7 cellular contexts compared by ENCODE assay signal in the genomic region with DNA sequence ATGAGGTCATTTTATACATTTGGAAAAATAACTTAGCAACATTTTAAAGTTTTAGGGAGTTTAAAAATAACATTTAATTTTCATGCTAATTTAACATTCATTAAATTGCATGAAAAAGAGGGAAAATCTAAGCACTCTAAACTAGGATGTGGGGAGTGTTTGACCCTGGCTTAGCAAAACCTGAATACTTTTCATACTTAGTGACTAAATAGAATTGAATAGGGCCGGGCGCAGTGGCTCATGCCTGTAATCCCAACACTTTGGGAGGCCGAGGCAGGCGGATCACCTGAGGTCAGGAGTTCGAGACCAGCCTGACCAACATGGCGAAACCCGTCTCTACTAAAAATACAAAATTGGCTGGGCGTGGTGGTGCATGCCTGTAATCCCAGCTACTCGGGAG. TPM values are rescaled to one million over a fixed set of nuclear protein-coding genes. Genes with fewer than 3 reads are reported as not detected.
DNase-seq lines count a peak whose midpoint lies in the region; ATAC-seq, FAIRE-seq and TF ChIP-seq lines count a peak whose summit lies in the region.
"Not testable (repeated sequence)": the region's sequence is repeated elsewhere in the genome, so short reads cannot be mapped to it uniquely, and the experiment has no call there.

No MANE protein-coding gene starts in this region.

- CTCF ChIA-PET in Caco-2 (lab: Charles Lee); PC-3 (lab: Charles Lee): not testable (repeated sequence)
- CTCF ChIA-PET in GM12878 (lab: Yijun Ruan, JAX), result interaction anchor here (2.9 to 4.3 kb wide), 2 partner anchors 23 to 26 kb away, joined by 9 to 79 read pairs; partner anchors contain the start of gene COMMD8

- H3K9me3 ChIP-seq in Caco-2; PC-3 (ENCODE audit: low read length); GM12878 (replicated peaks; ENCODE audit: control insufficient read depth, insufficient read depth, low read length); esophagus muscularis mucosa; keratinocyte (ENCODE audit: control insufficient read depth, low read depth, low read length); neural progenitor cell (ENCODE audit: low read depth): not testable (repeated sequence)

- in situ Hi-C loops in GM12878 (cut with MboI), result not testable (repeated sequence)

- peak overlapping the region; percentile 100 for H3K4me3 Mint-ChIP-seq in Caco-2 (ENCODE audit: unreplicated experiment)
- H3K4me3 Mint-ChIP-seq in neural progenitor cell, result peak overlapping the region; percentile 91
- H3K4me3 Mint-ChIP-seq in stimulated activated memory B cell treated with anti-CD40 and anti-IgM and Interleukin-4, amounts not matched to agents 10 μg/mL and 1 μg/mL and 100 μg/mL, for 72 hours, result peak overlapping the region; percentile 92

- H3K36me3 Mint-ChIP-seq in Caco-2 (ENCODE audit: insufficient read depth, unreplicated experiment); neural progenitor cell; stimulated activated memory B cell treated with anti-CD40 and anti-IgM and Interleukin-4, amounts not matched to agents 10 μg/mL and 1 μg/mL and 100 μg/mL, for 72 hours: not testable (repeated sequence)

- not testable (repeated sequence) for H3K4me1 Mint-ChIP-seq in Caco-2 (ENCODE audit: low read depth, unreplicated experiment); neural progenitor cell
- H3K4me1 Mint-ChIP-seq in stimulated activated memory B cell treated with anti-CD40 and anti-IgM and Interleukin-4, amounts not matched to agents 10 μg/mL and 1 μg/mL and 100 μg/mL, for 72 hours, result peaks cover 58% of the 10 kb centered on the region

- WGBS in GM12878 (ENCODE audit: insufficient coverage, insufficient replicate concordance, low lambda C conversion rate, missing lambda C conversion rate), result 73% methylated on average over 9 of the region's 9 CpGs
- WGBS in esophagus muscularis mucosa, result 93% methylated on average over 9 of the region's 9 CpGs

- not testable (repeated sequence) for H3K27ac Mint-ChIP-seq in Caco-2 (ENCODE audit: unreplicated experiment); neural progenitor cell; stimulated activated memory B cell treated with anti-CD40 and anti-IgM and Interleukin-4, amounts not matched to agents 10 μg/mL and 1 μg/mL and 100 μg/mL, for 72 hours

- not testable (repeated sequence) for TF ChIP-seq EP300 in GM12878 (IDR thresholded peaks at IDR 0.05; ENCODE audit: borderline replicate concordance in 1 of 2, control insufficient read depth in 1 of 2, low read depth in 2 of 2, low read length in 2 of 2); esophagus muscularis mucosa (IDR thresholded peaks at IDR 0.05)

- H3K36me3 ChIP-seq in Caco-2 (ENCODE audit: control insufficient read depth, insufficient read depth, low read length); PC-3 (ENCODE audit: low read depth, low read length); GM12878 (ENCODE audit: control insufficient read depth in 2 of 2, insufficient read depth in 2 of 2, low read length in 1 of 2); esophagus muscularis mucosa; keratinocyte (ENCODE audit: control insufficient read depth in 2 of 2, extremely low read depth in 1 of 2, insufficient read depth in 2 of 2, low read length in 2 of 2); neural progenitor cell: not testable (repeated sequence)

- peaks cover 18% of the 10 kb centered on the region for H3K4me1 ChIP-seq in Caco-2
- H3K4me1 ChIP-seq in PC-3 (ENCODE audit: insufficient read depth, low read length), result peaks cover 11% of the 10 kb centered on the region
- peaks cover 17% of the 10 kb centered on the region for H3K4me1 ChIP-seq in GM12878 (ENCODE audit: control insufficient read depth, insufficient read depth, low read length)
- peaks cover 0 to 32% (median 23%) of the 10 kb centered on the region in 4 donors for H3K4me1 ChIP-seq in esophagus muscularis mucosa
- H3K4me1 ChIP-seq in keratinocyte (ENCODE audit: control insufficient read depth, extremely low read depth, insufficient read depth, low read length), result peaks cover 44% of the 10 kb centered on the region
- H3K4me1 ChIP-seq in neural progenitor cell, result not testable (repeated sequence)

- not testable (repeated sequence) for TF ChIP-seq POLR2A in GM12878 (IDR thresholded peaks at IDR 0.05; ENCODE audit: low read depth, low read length); esophagus muscularis mucosa (IDR thresholded peaks at IDR 0.05; ENCODE audit: low read depth)

- dilution Hi-C loops in keratinocyte (cut with MboI; ENCODE audit: extremely low pct_ligation_motif_present, low sequenced_read_pairs), result not testable (repeated sequence)

- FAIRE-seq in GM12878 (lab: Jason Lieb, UNC); keratinocyte (lab: Jason Lieb, UNC): not testable (repeated sequence)

- POLR2A ChIA-PET in Caco-2 (lab: Charles Lee); PC-3 (lab: Charles Lee; ENCODE audit: unreplicated experiment): not testable (repeated sequence)
- POLR2A ChIA-PET in GM12878 (lab: Charles Lee), result interaction anchor here (2.0 to 2.1 kb wide), 2 partner anchors 23 to 24 kb away, joined by 9 to 21 read pairs; partner anchors contain the start of gene COMMD8

- not testable (repeated sequence) for BruUV-seq in Caco-2 (replicated peaks; lab: Mats Ljungman, UMichigan); PC-3 (replicated peaks; lab: Mats Ljungman, UMichigan); GM12878 (replicated peaks; lab: Mats Ljungman, UMichigan)

- H3K4me3 ChIP-seq in Caco-2 (ENCODE audit: low read depth, low read length); PC-3 (ENCODE audit: low read length): not testable (repeated sequence)
- H3K4me3 ChIP-seq in GM12878 (peak overlapping the region; percentile 81), esophagus muscularis mucosa (peak overlapping the region; percentile 61 to 79 (median 64)), keratinocyte (ENCODE audit: control insufficient read depth in 2 of 3, extremely low read depth in 1 of 3, insufficient read depth in 2 of 3, low read depth in 1 of 3, low read length in 3 of 3) (peak overlapping the region; percentile 51 to 92 (median 62)), neural progenitor cell (peak overlapping the region; percentile 69)

- TF ChIP-seq RAD21 in GM12878 (IDR thresholded peaks at IDR 0.05; ENCODE audit: insufficient read depth, low read depth, low read length), result not testable (repeated sequence)

- not testable (repeated sequence) for H3K27me3 ChIP-seq in Caco-2 (replicated peaks; ENCODE audit: control insufficient read depth, insufficient read depth, low read length); PC-3 (ENCODE audit: low read length); GM12878 (replicated peaks in 1 of 2; ENCODE audit: control insufficient read depth in 2 of 2, insufficient read depth in 2 of 2, low read length in 1 of 2); esophagus muscularis mucosa; keratinocyte (ENCODE audit: control insufficient read depth, extremely low read depth, insufficient read depth, low read length)
- peaks cover 11% of the 10 kb centered on the region for H3K27me3 ChIP-seq in neural progenitor cell

- H3F3A ChIP-seq in PC-3 (ENCODE audit: low read length, unreplicated experiment); neural progenitor cell (ENCODE audit: low read depth): not testable (repeated sequence)

- SMC1A ChIA-PET in GM12878 (lab: Charles Lee; ENCODE audit: uncharacterized antibody, unreplicated experiment), result interaction anchor here (1.9 to 6.7 kb wide), 3 partner anchors 13 to 81 kb away, joined by 4 to 62 read pairs (median 49); no protein-coding TSS in a partner anchor

- H3K27me3 Mint-ChIP-seq in Caco-2 (ENCODE audit: insufficient read depth, unreplicated experiment); neural progenitor cell (ENCODE audit: insufficient read depth, low read depth); stimulated activated memory B cell treated with anti-CD40 and anti-IgM and Interleukin-4, amounts not matched to agents 10 μg/mL and 1 μg/mL and 100 μg/mL, for 72 hours: not testable (repeated sequence)

- not testable (repeated sequence) for H3K9ac ChIP-seq in PC-3 (ENCODE audit: low read length); GM12878 (ENCODE audit: control insufficient read depth, insufficient read depth, low read length); neural progenitor cell
- peak overlapping the region; percentile 94 for H3K9ac ChIP-seq in keratinocyte (ENCODE audit: control insufficient read depth, extremely low read depth, insufficient read depth, low read length)

- ATAC-seq in PC-3; GM12878; stimulated activated memory B cell treated with anti-CD40 and anti-IgM and Interleukin-4, amounts not matched to agents 10 μg/mL and 1 μg/mL and 100 μg/mL, for 72 hours: not testable (repeated sequence)

- DNase-seq in Caco-2; PC-3; GM12878 (ENCODE audit: low read depth, low spot score); esophagus muscularis mucosa (ENCODE audit: extremely low spot score); keratinocyte (ENCODE audit: low read depth, low spot score); neural progenitor cell (ENCODE audit: low spot score): not testable (repeated sequence)

- H3K27ac ChIP-seq in PC-3 (ENCODE audit: low read length); GM12878 (ENCODE audit: control insufficient read depth, insufficient read depth); neural progenitor cell: not testable (repeated sequence)
- H3K27ac ChIP-seq in esophagus muscularis mucosa (replicated peaks in 1 of 4) (peak overlapping the region in 3 of 4 donors; percentile 90 to 94 (median 91)), keratinocyte (ENCODE audit: control insufficient read depth, insufficient read depth, low read length) (peak overlapping the region; percentile 98)

- RAD21 ChIA-PET in GM12878 (lab: Charles Lee; ENCODE audit: unreplicated experiment), result interaction anchor here (2.9 to 3.7 kb wide), 2 partner anchors 11 to 14 kb away, joined by 18 to 23 read pairs; no protein-coding TSS in a partner anchor

- H3K79me2 ChIP-seq in PC-3 (ENCODE audit: low read length); neural progenitor cell (ENCODE audit: low read depth): not testable (repeated sequence)
- H3K79me2 ChIP-seq in GM12878 (ENCODE audit: control insufficient read depth, insufficient read depth, low read length) (peaks cover 41% of the 10 kb centered on the region), keratinocyte (ENCODE audit: control insufficient read depth, insufficient read depth, low read length) (peaks cover 50% of the 10 kb centered on the region)

- H3K9me3 Mint-ChIP-seq in Caco-2 (ENCODE audit: unreplicated experiment); neural progenitor cell; stimulated activated memory B cell treated with anti-CD40 and anti-IgM and Interleukin-4, amounts not matched to agents 10 μg/mL and 1 μg/mL and 100 μg/mL, for 72 hours: not testable (repeated sequence)

- intact Hi-C loops in Caco-2 (cut with micrococcal nuclease; ENCODE audit: unreplicated experiment) (loop anchor here (5.0 kb wide), 1 partner anchor 46 kb away; no protein-coding TSS in a partner anchor), GM12878 (cut with micrococcal nuclease; ENCODE audit: unreplicated experiment) (loop anchor here (5.0 kb wide), 1 partner anchor 781 kb away; the partner anchor contains the start of gene TEC), esophagus muscularis mucosa (cut with DNase I) (loop anchor here (5.0 kb wide), 2 partner anchors 41 to 76 kb away; no protein-coding TSS in a partner anchor)
- intact Hi-C loops in PC-3 (cut with micrococcal nuclease), result not testable (repeated sequence)

- not testable (repeated sequence) for H3K9me2 ChIP-seq in PC-3 (replicated peaks; ENCODE audit: low read length)

- not testable (repeated sequence) for H4K20me1 ChIP-seq in PC-3 (ENCODE audit: low read length); GM12878 (ENCODE audit: control insufficient read depth, insufficient read depth); keratinocyte (ENCODE audit: control insufficient read depth, extremely low read depth, insufficient read depth, low read length); neural progenitor cell (ENCODE audit: low read depth)

- not testable (repeated sequence) for H3K9me1 ChIP-seq in keratinocyte (ENCODE audit: control insufficient read depth, extremely low read depth, insufficient read depth, low read length)

- TF ChIP-seq CTCF in Caco-2 (IDR thresholded peaks at IDR 0.05; ENCODE audit: insufficient read depth in 1 of 2, low read depth in 1 of 2, low read length in 1 of 2, severe bottlenecking in 1 of 2, unreplicated experiment in 1 of 2); PC-3 (conservative IDR thresholded peaks at IDR 0.05; ENCODE audit: low read depth, low read length); GM12878 (IDR thresholded peaks at IDR 0.05 in 2 of 3, conservative IDR thresholded peaks at IDR 0.05 in 1 of 3; ENCODE audit: control insufficient read depth in 2 of 3, extremely low read depth in 1 of 3, insufficient read depth in 1 of 3, low read depth in 3 of 3, low read length in 3 of 3); esophagus muscularis mucosa (IDR thresholded peaks at IDR 0.05); keratinocyte (optimal IDR thresholded peaks at IDR 0.05 in 1 of 3, IDR thresholded peaks at IDR 0.05 in 1 of 3, conservative IDR thresholded peaks at IDR 0.05 in 1 of 3; ENCODE audit: extremely low read depth in 1 of 3, insufficient read depth in 2 of 3, low read length in 3 of 3); neural progenitor cell (IDR thresholded peaks at IDR 0.05): not testable (repeated sequence)

- H3K4me2 ChIP-seq in PC-3 (ENCODE audit: low read length), result peak overlapping the region; percentile 95
- peak overlapping the region; percentile 81 for H3K4me2 ChIP-seq in GM12878 (ENCODE audit: control insufficient read depth, insufficient read depth)
- peak overlapping the region; percentile 91 for H3K4me2 ChIP-seq in keratinocyte (ENCODE audit: control insufficient read depth, extremely low read depth, insufficient read depth, low read depth, low read length)
- H3K4me2 ChIP-seq in neural progenitor cell, result peak overlapping the region; percentile 73

- not testable (repeated sequence) for H2AFZ ChIP-seq in PC-3 (ENCODE audit: low read length); GM12878 (ENCODE audit: control insufficient read depth, low read depth, low read length); keratinocyte (ENCODE audit: control insufficient read depth, low read length); neural progenitor cell (replicated peaks)

RNA-seq across cellular contexts. Expression of gene ATP10D, which starts 1.7 kb away (rescaled TPM):
- total RNA-seq in Caco-2 (2022), result 44.5 and 50.9 TPM in 2 replicates
- 0.84 and 4.0 TPM in 2 replicates for total RNA-seq in PC-3 (2014; rRNA removed)
- 101 and 123 TPM in 2 replicates for total RNA-seq in GM12878 (2013; cell fraction: nucleolus; rRNA removed)
- 16.5 and 20.3 TPM in 2 replicates for total RNA-seq in GM12878 (2014; rRNA removed)
- 20.7 and 20.8 TPM in 2 replicates for total RNA-seq in GM12878 (2014; rRNA removed; fragmentation: Illumina TruSeq; extraction: Trizol)
- 30.0 and 31.7 TPM in 2 replicates for total RNA-seq in GM12878 (2021)
- 5.5 TPM for polyA plus RNA-seq in GM12878 (2011; ENCODE audit: low read depth)
- 50.3 and 60.3 TPM in 2 replicates for polyA plus RNA-seq in GM12878 (2011; rRNA removed)
- polyA plus RNA-seq in GM12878 (2011; cell fraction: cytosol; rRNA removed), result 18.1 and 22.6 TPM in 2 replicates
- 42.1 and 55.4 TPM in 2 replicates for polyA plus RNA-seq in GM12878 (2011; cell fraction: nucleus; rRNA removed)
- polyA plus RNA-seq in GM12878 (2012), result 10.5 and 10.7 TPM in 2 replicates
- polyA plus RNA-seq in GM12878 (2014; fragmentation: Illumina TruSeq; extraction: Trizol), result 18.7 and 19.8 TPM in 2 replicates
- 10 to 100 TPM; 10.2 to 18.0 TPM for polyA plus RNA-seq in GM12878 (2014; fragmentation: Nextera tagmentation; extraction: Ambion mirVana)
- 9.4 and 11.2 TPM in 2 replicates for polyA plus RNA-seq in GM12878 (2014; rRNA removed)
- polyA plus RNA-seq in GM12878 (2016; fragmentation: Nextera tagmentation; extraction: Ambion mirVana), result 10 to 100 TPM; 19.4 to 25.6 TPM
- 97.4 and 201 TPM in 2 replicates for polyA minus RNA-seq in GM12878 (2011; rRNA and poly(A)+ RNA removed)
- 18.3 and 21.1 TPM in 2 replicates for polyA minus RNA-seq in GM12878 (2011; cell fraction: cytosol; rRNA and poly(A)+ RNA removed)
- polyA minus RNA-seq in GM12878 (2011; cell fraction: nucleus; rRNA and poly(A)+ RNA removed), result 67.3 and 81.0 TPM in 2 replicates
- total RNA-seq in esophagus muscularis mucosa, result 10 to 100 TPM; 16.8 to 24.4 (median 19.8) TPM
- polyA plus RNA-seq in keratinocyte, result 51.2 to 116 TPM (median 97.3 TPM) in 3 replicates
- 24.5 TPM for polyA plus RNA-seq in keratinocyte (2011; ENCODE audit: low read depth)
- 14.4 and 34.5 TPM in 2 replicates for polyA plus RNA-seq in keratinocyte (2011; cell fraction: cytosol; rRNA removed)
- polyA plus RNA-seq in keratinocyte (2011; cell fraction: nucleus; rRNA removed), result 136 and 160 TPM in 2 replicates
- 25.1 and 46.8 TPM in 2 replicates for polyA plus RNA-seq in keratinocyte (2012; ENCODE audit: low replicate concordance)
- polyA minus RNA-seq in keratinocyte, result 274 to 455 TPM (median 398 TPM) in 3 replicates
- polyA minus RNA-seq in keratinocyte (2011; cell fraction: cytosol; rRNA and poly(A)+ RNA removed), result 33.2 TPM
- 171 and 369 TPM in 2 replicates for polyA minus RNA-seq in keratinocyte (2011; cell fraction: nucleus; rRNA and poly(A)+ RNA removed)
- total RNA-seq in neural progenitor cell (ENCODE audit: low replicate concordance), result 5.2 and 8.1 TPM in 2 replicates

RNA-seq across cellular contexts. Expression of gene COMMD8, which starts 23.2 kb away (rescaled TPM):
- 34.9 and 38.8 TPM in 2 replicates for total RNA-seq in Caco-2 (2022)
- total RNA-seq in PC-3 (2014; rRNA removed), result 5.5 and 9.5 TPM in 2 replicates
- 9.2 and 9.9 TPM in 2 replicates for total RNA-seq in GM12878 (2013; cell fraction: nucleolus; rRNA removed)
- total RNA-seq in GM12878 (2014; rRNA removed), result 36.3 and 47.2 TPM in 2 replicates
- total RNA-seq in GM12878 (2014; rRNA removed; fragmentation: Illumina TruSeq; extraction: Trizol), result 36.4 and 38.5 TPM in 2 replicates
- 36.5 and 36.8 TPM in 2 replicates for total RNA-seq in GM12878 (2021)
- 12.9 TPM for polyA plus RNA-seq in GM12878 (2011; ENCODE audit: low read depth)
- 58.3 and 104 TPM in 2 replicates for polyA plus RNA-seq in GM12878 (2011; rRNA removed)
- 14.0 and 14.9 TPM in 2 replicates for polyA plus RNA-seq in GM12878 (2011; cell fraction: cytosol; rRNA removed)
- polyA plus RNA-seq in GM12878 (2011; cell fraction: nucleus; rRNA removed), result 12.7 and 14.0 TPM in 2 replicates
- 22.9 and 23.4 TPM in 2 replicates for polyA plus RNA-seq in GM12878 (2012)
- polyA plus RNA-seq in GM12878 (2014; fragmentation: Illumina TruSeq; extraction: Trizol), result 28.6 and 31.8 TPM in 2 replicates
- polyA plus RNA-seq in GM12878 (2014; fragmentation: Nextera tagmentation; extraction: Ambion mirVana), result 100 to 1,000 TPM; 126 to 152 TPM
- polyA plus RNA-seq in GM12878 (2014; rRNA removed), result 23.2 and 27.6 TPM in 2 replicates
- 100 to 1,000 TPM; 142 to 156 TPM for polyA plus RNA-seq in GM12878 (2016; fragmentation: Nextera tagmentation; extraction: Ambion mirVana)
- 8.6 and 12.0 TPM in 2 replicates for polyA minus RNA-seq in GM12878 (2011; rRNA and poly(A)+ RNA removed)
- 6.0 and 8.0 TPM in 2 replicates for polyA minus RNA-seq in GM12878 (2011; cell fraction: cytosol; rRNA and poly(A)+ RNA removed)
- 7.1 and 7.5 TPM in 2 replicates for polyA minus RNA-seq in GM12878 (2011; cell fraction: nucleus; rRNA and poly(A)+ RNA removed)
- 10 to 100 TPM; 10.3 to 19.9 (median 14.1) TPM for total RNA-seq in esophagus muscularis mucosa
- polyA plus RNA-seq in keratinocyte, result 19.0 to 38.6 TPM (median 20.5 TPM) in 3 replicates
- 7.6 TPM for polyA plus RNA-seq in keratinocyte (2011; ENCODE audit: low read depth)
- 18.2 and 36.4 TPM in 2 replicates for polyA plus RNA-seq in keratinocyte (2011; cell fraction: cytosol; rRNA removed)
- 6.9 and 13.2 TPM in 2 replicates for polyA plus RNA-seq in keratinocyte (2011; cell fraction: nucleus; rRNA removed)
- polyA plus RNA-seq in keratinocyte (2012; ENCODE audit: low replicate concordance), result 17.2 and 24.5 TPM in 2 replicates
- polyA minus RNA-seq in keratinocyte, result 2.5 to 8.8 TPM in 2 of 3 replicates, not detected in the other
- polyA minus RNA-seq in keratinocyte (2011; cell fraction: cytosol; rRNA and poly(A)+ RNA removed), result 7.1 TPM
- 2.8 and 3.2 TPM in 2 replicates for polyA minus RNA-seq in keratinocyte (2011; cell fraction: nucleus; rRNA and poly(A)+ RNA removed)
- 29.7 and 46.1 TPM in 2 replicates for total RNA-seq in neural progenitor cell (ENCODE audit: low replicate concordance)
